Comparison of ENCODE assay signal across 9 cellular contexts in genomic region chr17:55285340-55286301, GRCh38. TPM values are rescaled to one million over a fixed set of nuclear protein-coding genes. Genes with fewer than 3 reads are reported as not detected.
A peak's percentile ranks its signal among the peaks of the same experiment; 100 is the strongest.
DNase-seq lines count a peak whose midpoint lies in the region; ATAC-seq and TF ChIP-seq lines count a peak whose summit lies in the region.
"Had no signal": no experiment of that assay in that cellular context is flagged by ENCODE, and none has a peak within 500 bp of the region (broad histone marks: within the 10 kb centered on the region; RNA-seq: fewer than 3 reads in every experiment).

No MANE protein-coding gene starts in this region.

- no peaks in the 10 kb centered on the region for H3K9me3 Mint-ChIP-seq in stimulated activated memory B cell treated with anti-CD40 and anti-IgM and Interleukin-4, amounts not matched to agents 10 μg/mL and 1 μg/mL and 100 μg/mL, for 72 hours

- H3K4me1 Mint-ChIP-seq in stimulated activated memory B cell treated with anti-CD40 and anti-IgM and Interleukin-4, amounts not matched to agents 10 μg/mL and 1 μg/mL and 100 μg/mL, for 72 hours, result no peaks in the 10 kb centered on the region

- H3K27ac ChIP-seq in coronary artery (peak overlapping the region; percentile 82 to 90), urinary bladder (ENCODE audit: low read depth) (peak overlapping the region; percentile 68)
- H3K27ac ChIP-seq: 22Rv1 had no signal

- no peaks in the 10 kb centered on the region for H3K27me3 Mint-ChIP-seq in stimulated activated memory B cell treated with anti-CD40 and anti-IgM and Interleukin-4, amounts not matched to agents 10 μg/mL and 1 μg/mL and 100 μg/mL, for 72 hours

- ATAC-seq in HG03342 (IDR thresholded peaks at IDR 0.05; ENCODE audit: unreplicated experiment), result no peak
- no peak for ATAC-seq in stimulated activated memory B cell treated with anti-CD40 and anti-IgM and Interleukin-4, amounts not matched to agents 10 μg/mL and 1 μg/mL and 100 μg/mL, for 72 hours

- no peaks in the 10 kb centered on the region for H3K36me3 ChIP-seq in urinary bladder (ENCODE audit: insufficient read depth)

- peak overlapping the region; percentile 50 for H3K4me3 ChIP-seq in coronary artery
- H3K4me3 ChIP-seq in urinary bladder (ENCODE audit: low read depth, low read length), result no peak overlapping the region

- no peaks in the 10 kb centered on the region for H3K4me1 ChIP-seq in urinary bladder (ENCODE audit: insufficient read depth)

- H3K36me3 Mint-ChIP-seq in stimulated activated memory B cell treated with anti-CD40 and anti-IgM and Interleukin-4, amounts not matched to agents 10 μg/mL and 1 μg/mL and 100 μg/mL, for 72 hours, result no peaks in the 10 kb centered on the region

- DNase-seq in DMS 273 (lab: John Stamatoyannopoulos, UW; ENCODE audit: unreplicated experiment) (peak; percentile 61), DMS 273 treated with DMSO at 0.1 percent for 48 hours (lab: John Stamatoyannopoulos, UW) (no peak), coronary artery (ENCODE audit: low spot score) (peak; percentile 94), medulla oblongata (ENCODE audit: extremely low spot score) (peak; percentile 55), GM10266 (ENCODE audit: extremely low spot score) (no peak)

- 16% methylated on average over 11 of the region's 11 CpGs for WGBS in urinary bladder

- TF ChIP-seq CTCF in coronary artery (IDR thresholded peaks at IDR 0.05) (no peak), GM10266 (IDR thresholded peaks at IDR 0.05; ENCODE audit: control insufficient read depth, insufficient read depth, low read depth, missing control alignments) (no peak)

- no peak overlapping the region for H3K27ac Mint-ChIP-seq in stimulated activated memory B cell treated with anti-CD40 and anti-IgM and Interleukin-4, amounts not matched to agents 10 μg/mL and 1 μg/mL and 100 μg/mL, for 72 hours

- no peak overlapping the region for H3K4me3 Mint-ChIP-seq in stimulated activated memory B cell treated with anti-CD40 and anti-IgM and Interleukin-4, amounts not matched to agents 10 μg/mL and 1 μg/mL and 100 μg/mL, for 72 hours

RNA-seq across cellular contexts. Expression of gene HLF, which starts 20.9 kb away (rescaled TPM):
- 7.7 TPM for total RNA-seq in urinary bladder
- polyA plus RNA-seq in urinary bladder, result 31.4 TPM

Comparison
In these comparisons a context has a peak if more than half of its experiments do, and no peak if none do; other contexts are left out.
1. DNase-seq: peak in DMS 273 (single experiment), coronary artery (single experiment) and medulla oblongata (single experiment); none in DMS 273 treated with DMSO at 0.1 percent for 48 hours (single experiment) and GM10266 (single experiment).